In the genomic region with DNA sequence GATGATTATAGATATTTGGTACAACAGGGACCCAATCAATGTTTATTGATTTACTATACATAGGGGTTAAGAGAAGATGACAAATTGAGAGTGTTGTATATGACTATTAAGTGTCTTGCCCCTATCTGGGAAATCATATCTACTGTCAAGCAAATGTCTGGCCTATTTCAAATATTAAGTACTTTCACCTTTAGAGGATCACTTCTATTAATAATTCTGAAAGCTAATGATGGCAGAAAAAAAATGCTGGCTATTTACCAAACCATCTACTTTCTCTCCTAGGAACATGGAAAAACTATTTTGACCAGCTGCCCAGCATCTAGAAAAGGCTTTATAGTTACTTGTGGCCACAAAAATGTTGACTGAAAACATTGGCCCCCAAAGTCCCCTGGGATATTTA, we compare ENCODE assay signal across 9 cellular contexts.
"Had no signal": no experiment of that assay in that cellular context is flagged by ENCODE, and none has a peak within 500 bp of the region (broad histone marks: within the 10 kb centered on the region; RNA-seq: fewer than 3 reads in every experiment).

No MANE protein-coding gene starts in this region.

- H3K9ac ChIP-seq: GM23248 had no signal

- H3K36me3 ChIP-seq: HAP-1 had no signal

- H3K4me2 ChIP-seq: GM23338 had no signal

- H3K27ac ChIP-seq: GM23248 had no signal

- H3K4me1 ChIP-seq: HAP-1 had no signal

- ATAC-seq: GM23338, HCT116 had no signal

- H3K9me3 ChIP-seq: HAP-1 had no signal

- DNase-seq: GM23248, GOT3, H7, H9, HCEC 1CT, HFFc6 had no signal

- H2AFZ ChIP-seq: GM23248, GM23338 had no signal

- H3K4me3 ChIP-seq: GM23248, GM23338, HAP-1 had no signal
